17 cellular contexts compared by ENCODE assay signal in genomic region chr7:44288811-44289340, GRCh38. TPM values are rescaled to one million over a fixed set of nuclear protein-coding genes. Genes with fewer than 3 reads are reported as not detected.
A peak's percentile ranks its signal among the peaks of the same experiment; 100 is the strongest.
DNase-seq lines count a peak whose midpoint lies in the region; ATAC-seq and TF ChIP-seq lines count a peak whose summit lies in the region.
"Had no signal": no experiment of that assay in that cellular context is flagged by ENCODE, and none has a peak within 500 bp of the region (broad histone marks: within the 10 kb centered on the region; RNA-seq: fewer than 3 reads in every experiment).

No MANE protein-coding gene starts in this region.

- H3K4me1 ChIP-seq in foreskin keratinocyte, result no peaks in the 10 kb centered on the region
- H3K4me1 ChIP-seq: breast epithelium, parathyroid adenoma, Peyer's patch had no signal

- ATAC-seq in left cardiac atrium (no peak), HG03565 (IDR thresholded peaks at IDR 0.05; ENCODE audit: unreplicated experiment) (no peak), foreskin keratinocyte (no peak)
- ATAC-seq: effector memory CD8-positive, alpha-beta T cell; T-cell had no signal

- H3K4me3 Mint-ChIP-seq in Calu3 (ENCODE audit: low read depth, unreplicated experiment), result no peak overlapping the region
- H3K4me3 Mint-ChIP-seq: effector memory CD8-positive, alpha-beta T cell; T-cell had no signal

- H3K36me3 ChIP-seq in WERI-Rb-1, result no peaks in the 10 kb centered on the region
- H3K36me3 ChIP-seq: breast epithelium, Peyer's patch, thoracic aorta had no signal

- no peaks in the 10 kb centered on the region for H3K36me3 Mint-ChIP-seq in Calu3 (ENCODE audit: insufficient read depth, unreplicated experiment)
- H3K36me3 Mint-ChIP-seq: T-cell had no signal

- no peak overlapping the region for H3K27ac Mint-ChIP-seq in Calu3 (ENCODE audit: unreplicated experiment)
- H3K27ac Mint-ChIP-seq: T-cell had no signal

- no peak overlapping the region for H3K4me3 ChIP-seq in WERI-Rb-1 (ENCODE audit: low read depth, low read length)
- H3K4me3 ChIP-seq: breast epithelium, Peyer's patch, thoracic aorta had no signal

- no peaks in the 10 kb centered on the region for H3K9me3 Mint-ChIP-seq in Calu3 (ENCODE audit: low read depth, unreplicated experiment)
- H3K9me3 Mint-ChIP-seq: effector memory CD8-positive, alpha-beta T cell; T-cell had no signal

- H3K27me3 Mint-ChIP-seq in Calu3 (ENCODE audit: unreplicated experiment), result peaks cover 94% of the 10 kb centered on the region

- BruUV-seq in Calu3 (replicated peaks; lab: Mats Ljungman, UMichigan), result no TSS peak

- H3K9me3 ChIP-seq in WERI-Rb-1 (ENCODE audit: severe bottlenecking), result no peaks in the 10 kb centered on the region
- H3K9me3 ChIP-seq: breast epithelium, Peyer's patch, thoracic aorta had no signal

- TF ChIP-seq CTCF in WERI-Rb-1 (IDR thresholded peaks at IDR 0.05; ENCODE audit: low read depth, low read length) (no peak), foreskin keratinocyte (conservative IDR thresholded peaks at IDR 0.05) (no peak), Calu3 (IDR thresholded peaks at IDR 0.05; ENCODE audit: unreplicated experiment) (no peak)

- H3K4me1 Mint-ChIP-seq in Calu3 (ENCODE audit: low read depth, unreplicated experiment), result peaks cover 8% of the 10 kb centered on the region
- H3K4me1 Mint-ChIP-seq: T-cell had no signal

- peak; percentile 30 for DNase-seq in G401 (ENCODE audit: low spot score)
- peak; percentile 5 for DNase-seq in WERI-Rb-1
- DNase-seq in left cardiac atrium, result peak; percentile 3
- DNase-seq in posterior vena cava (ENCODE audit: low spot score), result peak; percentile 60
- no peak for DNase-seq in foreskin keratinocyte
- no peak for DNase-seq in NCI-H69 (lab: John Stamatoyannopoulos, UW)
- no peak for DNase-seq in Calu3
- DNase-seq: activated CD4-positive, CD25-positive, alpha-beta regulatory T cell treated with anti-CD3 and anti-CD28 coated beads, Interleukin-2, amount 50 U/mL, for 72 hours; effector memory CD8-positive, alpha-beta T cell; NCI-H1694 treated with DMSO at 0.1 percent for 48 hours had no signal

- H3K27me3 ChIP-seq in WERI-Rb-1 (ENCODE audit: insufficient read depth, low read depth, severe bottlenecking), result no peaks in the 10 kb centered on the region
- peaks cover 11% of the 10 kb centered on the region for H3K27me3 ChIP-seq in foreskin keratinocyte
- H3K27me3 ChIP-seq: Peyer's patch had no signal

- no peak overlapping the region for H3K27ac ChIP-seq in WERI-Rb-1
- no peak overlapping the region for H3K27ac ChIP-seq in foreskin keratinocyte
- H3K27ac ChIP-seq: breast epithelium, C4-2B, parathyroid adenoma, Peyer's patch, thoracic aorta had no signal

- intact Hi-C loops in left cardiac atrium (cut with DNase I) (no loop called here), posterior vena cava (cut with DNase I) (no loop called here), Calu3 (cut with micrococcal nuclease; ENCODE audit: unreplicated experiment) (no loop called here)

- in situ Hi-C loops in G401 (cut with HindIII; ENCODE audit: low sequenced_read_pairs), result no loop called here

- CTCF ChIA-PET in Calu3 (lab: Charles Lee), result no interaction called here

RNA-seq across cellular contexts. Expression of gene CAMK2B, which starts 36.5 kb away (rescaled TPM):
- 0.06 and 2.2 TPM in 2 replicates for total RNA-seq in G401 (2014; rRNA removed; shearing (Covaris generic))
- total RNA-seq in left cardiac atrium (10 to 100 TPM; 75.8 to 98.7 TPM), posterior vena cava (1 to 10 TPM; 1.2 to 3.5 TPM), foreskin keratinocyte (0.46 and 1.5 TPM in 2 replicates), Calu3 (2022) (0.12 TPM in 1 of 2 replicates, not detected in the other)
- polyA plus RNA-seq in foreskin keratinocyte, result 0.88 and 1.3 TPM in 2 replicates

Comparison
In these comparisons a context has a peak if more than half of its experiments do, and no peak if none do; other contexts are left out.
1. DNase-seq: peak in G401 (single experiment), WERI-Rb-1 (single experiment), left cardiac atrium (single experiment) and posterior vena cava (single experiment); none in foreskin keratinocyte (0 of 2), NCI-H69 (single experiment) and Calu3 (single experiment).
2. RNA of gene CAMK2B, which starts 36.5 kb away (total RNA-seq): 75.8 to 98.7 TPM in left cardiac atrium; 1.2 to 3.5 TPM in posterior vena cava, 0.06 to 2.2 TPM in G401, 0.46 to 1.5 TPM in foreskin keratinocyte and 0.12 TPM in Calu3; every median in the first group is over 10 times any median in the second.